8 cellular contexts compared by ENCODE assay signal in genomic region chr19:40576585-40577451, GRCh38. TPM values are rescaled to one million over a fixed set of nuclear protein-coding genes. Genes with fewer than 3 reads are reported as not detected.
DNase-seq lines count a peak whose midpoint lies in the region; ATAC-seq and TF ChIP-seq lines count a peak whose summit lies in the region.

Gene SHKBP1 (plus strand): TSS chr19:40576873. CDS start chr19:40576900, 27 bp downstream.

- ATAC-seq in GM19351 (IDR thresholded peaks at IDR 0.05; ENCODE audit: unreplicated experiment), result peak; percentile 95
- peak; percentile 95 for ATAC-seq in HG03521 (IDR thresholded peaks at IDR 0.05; ENCODE audit: unreplicated experiment)
- peak; percentile 99 for ATAC-seq in left lung

- H3K9me3 ChIP-seq in BLaER1 treated with 17β-estradiol and CSF1 and Interleukin-3, amounts not matched to agents 10 nM and 100 nM (replicated peaks in 1 of 11), result no peaks in the 10 kb centered on the region
- H3K9me3 ChIP-seq in left lung, result no peaks in the 10 kb centered on the region

- peak within 1 kb of the TSS; percentile 70 to 90 (median 82) for H3K4me3 ChIP-seq in BLaER1 treated with 17β-estradiol and CSF1 and Interleukin-3, amounts not matched to agents 10 nM and 100 nM
- peak within 1 kb of the TSS; percentile 73 to 86 for H3K4me3 ChIP-seq in left lung

- DNase-seq in NCI-H69 (lab: John Stamatoyannopoulos, UW) (peak; percentile 97), dedifferentiated amniotic fluid mesenchymal stem cell (ENCODE audit: extremely low spot score) (peak; percentile 92), left lung (peak; percentile 94 to 95)
- DNase-seq in activated CD4-positive, alpha-beta T cell treated with anti-CD3 and anti-CD28 coated beads, Interleukin-2, amount 50 U/mL, for 1 hour, result peak; percentile 91
- peak; percentile 87 for DNase-seq in stimulated activated CD4-positive, alpha-beta T cell treated with anti-CD3 and anti-CD28 coated beads, Interleukin-2, amount 100 ng/mL, for 4 hours (ENCODE audit: low read depth)

- H3K27me3 ChIP-seq in BLaER1 treated with 17β-estradiol and CSF1 and Interleukin-3, amounts not matched to agents 10 nM and 100 nM, result no peaks in the 10 kb centered on the region
- H3K27me3 ChIP-seq in left lung, result no peaks in the 10 kb centered on the region

- intact Hi-C loops in left lung (cut with DNase I), result no loop called here

- H3K36me3 ChIP-seq in BLaER1 treated with 17β-estradiol and CSF1 and Interleukin-3, amounts not matched to agents 10 nM and 100 nM, result peaks cover 17 to 38% (median 29%) of the 10 kb centered on the region in 11 experiments
- peaks cover 0 to 29% of the 10 kb centered on the region in 2 donors for H3K36me3 ChIP-seq in left lung

- H4K20me1 ChIP-seq in BLaER1 treated with 17β-estradiol and CSF1 and Interleukin-3, amounts not matched to agents 10 nM and 100 nM, result peaks cover 0 to 7% (median 0%) of the 10 kb centered on the region in 11 experiments; a peak in 2 of 22 replicates

- peak within 1 kb of the TSS; percentile 84 to 100 (median 97) for H3K4me2 ChIP-seq in BLaER1 treated with 17β-estradiol and CSF1 and Interleukin-3, amounts not matched to agents 10 nM and 100 nM

- no peak for TF ChIP-seq CTCF in left lung (IDR thresholded peaks at IDR 0.05)

- H3K27ac ChIP-seq in BLaER1 treated with 17β-estradiol and CSF1 and Interleukin-3, amounts not matched to agents 10 nM and 100 nM, result peak within 1 kb of the TSS; percentile 77 to 97 (median 91)
- H3K27ac ChIP-seq in left lung, result peak within 1 kb of the TSS; percentile 26 to 76

- peak within 1 kb of the TSS; percentile 85 to 90 (median 88) for H3K9ac ChIP-seq in BLaER1 treated with 17β-estradiol and CSF1 and Interleukin-3, amounts not matched to agents 10 nM and 100 nM

- peaks cover 52 to 80% (median 75%) of the 10 kb centered on the region in 10 experiments for H3K4me1 ChIP-seq in BLaER1 treated with 17β-estradiol and CSF1 and Interleukin-3, amounts not matched to agents 10 nM and 100 nM
- peaks cover 0 to 47% of the 10 kb centered on the region in 2 donors for H3K4me1 ChIP-seq in left lung

RNA-seq across cellular contexts. Expression of gene SHKBP1, which starts in this region (rescaled TPM):
- 100 to 1,000 TPM in 1 of 2 donors, 10 to 100 TPM in 1; 73.9 to 122 TPM for total RNA-seq in left lung

Comparison
In these comparisons a context has a peak if more than half of its experiments do, and no peak if none do; other contexts are left out.
1. Peak in every context shown above with its lines: DNase-seq, ATAC-seq, H3K4me3 ChIP-seq and H3K27ac ChIP-seq.